21 cellular contexts compared by ENCODE assay signal in the genomic region with DNA sequence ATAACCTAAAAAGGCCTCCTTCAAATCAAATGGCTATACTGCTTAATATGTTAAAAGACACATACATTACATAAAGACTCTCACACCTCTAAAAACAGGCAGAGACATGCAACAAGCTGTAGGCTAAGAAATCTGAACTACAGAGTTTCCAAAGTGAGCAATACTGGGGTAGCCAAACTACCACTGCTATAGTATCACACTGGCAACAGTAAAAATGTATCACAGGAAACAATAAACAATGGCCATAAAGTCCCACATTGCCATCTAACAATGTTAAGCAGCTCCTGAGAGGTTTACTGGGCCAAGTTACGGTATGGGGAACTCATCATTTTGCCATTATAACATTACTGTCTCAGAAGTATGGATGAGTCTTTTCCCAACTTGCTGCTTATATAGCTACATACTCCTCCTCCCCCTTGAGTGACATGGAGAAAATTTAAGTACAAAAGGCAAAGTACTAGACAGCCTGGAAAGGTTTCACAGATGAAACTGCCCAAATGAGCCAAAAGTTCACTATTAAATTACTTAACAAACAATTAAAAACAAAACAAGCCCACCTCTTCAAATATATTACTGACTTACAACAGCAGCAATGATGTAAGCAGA. TPM values are rescaled to one million over a fixed set of nuclear protein-coding genes. Genes with fewer than 3 reads are reported as not detected.
DNase-seq lines count a peak whose midpoint lies in the region; ATAC-seq, FAIRE-seq and TF ChIP-seq lines count a peak whose summit lies in the region.
"Had no signal": no experiment of that assay in that cellular context is flagged by ENCODE, and none has a peak within 500 bp of the region (broad histone marks: within the 10 kb centered on the region; RNA-seq: fewer than 3 reads in every experiment).

No MANE protein-coding gene starts in this region.

- H3K4me2 ChIP-seq in GM23338 (no peak overlapping the region), endothelial cell of umbilical vein (ENCODE audit: insufficient read depth, low read length) (no peak overlapping the region), MM.1S (ENCODE audit: low read depth, low read length) (no peak overlapping the region)

- dilution Hi-C loops in endothelial cell of umbilical vein (cut with MboI; ENCODE audit: extremely low pct_ligation_motif_present, low sequenced_read_pairs), result no loop called here

- H3K79me2 ChIP-seq in GM23338 (replicated peaks; ENCODE audit: insufficient read depth) (peaks cover 8% of the 10 kb centered on the region; the same call in 1 of the 2 replicates), endothelial cell of umbilical vein (ENCODE audit: control insufficient read depth, insufficient read depth, low read length) (peaks cover 25% of the 10 kb centered on the region), MM.1S (ENCODE audit: low read length) (peaks cover 34% of the 10 kb centered on the region)

- no peak overlapping the region for H2AFZ ChIP-seq in GM23338
- H2AFZ ChIP-seq in endothelial cell of umbilical vein (ENCODE audit: low read depth, low read length), result no peak overlapping the region
- no peak overlapping the region for H2AFZ ChIP-seq in MM.1S (ENCODE audit: low read length)

- no peaks in the 10 kb centered on the region for H3F3A ChIP-seq in GM23338 (replicated peaks; ENCODE audit: low read depth)
- no peaks in the 10 kb centered on the region for H3F3A ChIP-seq in MM.1S (ENCODE audit: insufficient read depth, low read length)

- TF ChIP-seq CTCF in GM23338 (conservative IDR thresholded peaks at IDR 0.05; ENCODE audit: low read depth in 2 of 2), result no peak
- TF ChIP-seq CTCF in RWPE2 (IDR thresholded peaks at IDR 0.05; ENCODE audit: poor library complexity, severe bottlenecking), result no peak
- no peak for TF ChIP-seq CTCF in endothelial cell of umbilical vein (IDR thresholded peaks at IDR 0.05; ENCODE audit: extremely low read depth in 1 of 2, insufficient read depth in 1 of 2, low read depth in 1 of 2, low read length in 2 of 2)
- no peak for TF ChIP-seq CTCF in MM.1S (IDR thresholded peaks at IDR 0.05; ENCODE audit: low read length)
- TF ChIP-seq CTCF in mesothelial cell of epicardium (IDR thresholded peaks at IDR 0.05; ENCODE audit: unreplicated experiment), result no peak

- intact Hi-C loops in endothelial cell of umbilical vein (cut with micrococcal nuclease), result no loop called here
- intact Hi-C loops in left ventricle myocardium superior (cut with micrococcal nuclease), result no loop called here

- CTCF ChIA-PET in endothelial cell of umbilical vein (lab: Charles Lee), result interaction anchor here (1.0 to 2.6 kb wide), 6 partner anchors 10 to 30 kb away, joined by 3 to 7 read pairs (median 4); no protein-coding TSS in a partner anchor

- H3K4me3 ChIP-seq in GM23338 (no peak overlapping the region), RWPE2 (ENCODE audit: severe bottlenecking) (no peak overlapping the region), endothelial cell of umbilical vein (replicated peaks in 1 of 3; ENCODE audit: insufficient read depth in 1 of 3, low read depth in 1 of 3, low read length in 3 of 3) (no peak overlapping the region), MM.1S (ENCODE audit: low read length) (no peak overlapping the region)
- H3K4me3 ChIP-seq: lung, thyroid gland had no signal

- H3K27me3 ChIP-seq in GM23338 (ENCODE audit: insufficient read depth), result no peaks in the 10 kb centered on the region
- H3K27me3 ChIP-seq in RWPE2 (ENCODE audit: insufficient read depth, poor library complexity, severe bottlenecking), result no peaks in the 10 kb centered on the region
- H3K27me3 ChIP-seq in endothelial cell of umbilical vein (ENCODE audit: control insufficient read depth in 2 of 2, insufficient read depth in 2 of 2, low read length in 2 of 2), result no peaks in the 10 kb centered on the region
- no peaks in the 10 kb centered on the region for H3K27me3 ChIP-seq in MM.1S (replicated peaks; ENCODE audit: insufficient read depth, low read length)
- H3K27me3 ChIP-seq: thyroid gland had no signal

- DNase-seq in GM23338 (ENCODE audit: low spot score), result no peak
- no peak for DNase-seq in RWPE2 (ENCODE audit: low spot score)
- peak; percentile 56 for DNase-seq in endothelial cell of umbilical vein (ENCODE audit: low read depth, low spot score)
- DNase-seq in naive thymus-derived CD8-positive, alpha-beta T cell, result no peak
- DNase-seq in left ventricle myocardium superior, result no peak
- DNase-seq in MM.1S, result no peak
- DNase-seq in mesothelial cell of epicardium (ENCODE audit: low spot score in 2 of 2, unreplicated experiment in 2 of 2), result no peak
- DNase-seq: activated B cell treated with CpG ODN at 0.5 μM for 24 hours; activated CD4-positive, alpha-beta memory T cell treated with anti-CD3 and anti-CD28 coated beads for 36 hours; activated gamma-delta T cell treated with Interleukin-2 at 50 U/mL for 16 hours; hypothalamus; NCI-H1105; NCI-H2081 treated with DMSO at 0.1 percent for 48 hours; NCI-H446 treated with DMSO at 0.1 percent for 48 hours; stimulated activated CD4-positive, alpha-beta T cell treated with anti-CD3 and anti-CD28 coated beads, Interleukin-4, amount 100 ng/mL, for 24 hours; stimulated activated naive CD8-positive, alpha-beta T cell treated with anti-CD3 and anti-CD28 coated beads, Interleukin-15, Interleukin-2, amounts not matched to agents 100 U/mL and 50 U/mL, for 24 hours; thyroid gland had no signal

- H4K20me1 ChIP-seq in GM23338 (replicated peaks; ENCODE audit: insufficient read depth) (no peaks in the 10 kb centered on the region; the same call in 1 of the 2 replicates), endothelial cell of umbilical vein (replicated peaks; ENCODE audit: control insufficient read depth, extremely low read depth, insufficient read depth, low read length) (no peaks in the 10 kb centered on the region), MM.1S (ENCODE audit: insufficient read depth, low read length) (0 out of 2 replicates have a peak, but pooled peaks cover 3% of the 10 kb centered on the region)

- BruUV-seq in endothelial cell of umbilical vein (replicated peaks; lab: Mats Ljungman, UMichigan), result no TSS peak

- peaks cover 4% of the 10 kb centered on the region; the same call in 1 of the 3 replicates for H3K9me3 Mint-ChIP-seq in GM23338
- H3K9me3 Mint-ChIP-seq in naive thymus-derived CD8-positive, alpha-beta T cell, result peaks cover 0 to 3% (median 0%) of the 10 kb centered on the region in 9 donors
- H3K9me3 Mint-ChIP-seq in mesothelial cell of epicardium, result peaks cover 5% of the 10 kb centered on the region
- H3K9me3 Mint-ChIP-seq: activated B cell treated with CpG ODN at 0.5 μM for 24 hours; activated CD4-positive, alpha-beta memory T cell treated with anti-CD3 and anti-CD28 coated beads for 36 hours had no signal

- H3K9ac ChIP-seq in endothelial cell of umbilical vein (replicated peaks; ENCODE audit: extremely low read depth, insufficient read depth, low read length) (no peak overlapping the region), MM.1S (ENCODE audit: low read length) (no peak overlapping the region)

- no peaks in the 10 kb centered on the region for H3K9me2 ChIP-seq in GM23338 (ENCODE audit: insufficient read depth)
- H3K9me2 ChIP-seq in MM.1S (replicated peaks; ENCODE audit: insufficient read depth, low read length), result no peaks in the 10 kb centered on the region

- H3K36me3 ChIP-seq in GM23338 (ENCODE audit: insufficient read depth) (no peaks in the 10 kb centered on the region), RWPE2 (ENCODE audit: low read depth) (peaks cover 39% of the 10 kb centered on the region), endothelial cell of umbilical vein (ENCODE audit: control insufficient read depth in 2 of 2, extremely low read depth in 1 of 2, insufficient read depth in 2 of 2, low read length in 2 of 2) (peaks cover 0 to 8% of the 10 kb centered on the region in 2 experiments), MM.1S (replicated peaks; ENCODE audit: insufficient read depth, low read length) (peaks cover 7% of the 10 kb centered on the region; the same call in 1 of the 2 replicates)

- H3K9me1 ChIP-seq in endothelial cell of umbilical vein (replicated peaks; ENCODE audit: control insufficient read depth, extremely low read depth, insufficient read depth, low read length), result no peaks in the 10 kb centered on the region

- POLR2A ChIA-PET in endothelial cell of umbilical vein (lab: Charles Lee), result interaction anchor here (0.6 kb wide), 1 partner anchor 840 kb away, joined by 3 read pairs; no protein-coding TSS in a partner anchor
- POLR2A ChIA-PET in naive thymus-derived CD8-positive, alpha-beta T cell (lab: Charles Lee), result no interaction called here

- H3K9me3 ChIP-seq in RWPE2 (ENCODE audit: severe bottlenecking), result no peaks in the 10 kb centered on the region
- H3K9me3 ChIP-seq in endothelial cell of umbilical vein (replicated peaks; ENCODE audit: control insufficient read depth, insufficient read depth, low read length), result no peaks in the 10 kb centered on the region
- H3K9me3 ChIP-seq in MM.1S (replicated peaks; ENCODE audit: insufficient read depth, low read length), result no peaks in the 10 kb centered on the region
- H3K9me3 ChIP-seq: thyroid gland had no signal

- H3K4me1 Mint-ChIP-seq in GM23338 (peaks cover 24% of the 10 kb centered on the region), mesothelial cell of epicardium (no peaks in the 10 kb centered on the region)
- peaks cover 9 to 31% (median 27%) of the 10 kb centered on the region in 4 donors for H3K4me1 Mint-ChIP-seq in naive thymus-derived CD8-positive, alpha-beta T cell
- H3K4me1 Mint-ChIP-seq: activated B cell treated with CpG ODN at 0.5 μM for 24 hours, CD14-positive monocyte had no signal

- H3K36me3 Mint-ChIP-seq in GM23338 (ENCODE audit: low read depth) (peaks cover 10% of the 10 kb centered on the region), mesothelial cell of epicardium (peaks cover 17% of the 10 kb centered on the region)
- H3K36me3 Mint-ChIP-seq in naive thymus-derived CD8-positive, alpha-beta T cell, result peaks cover 8 to 59% (median 31%) of the 10 kb centered on the region in 3 donors

- H3K27me3 Mint-ChIP-seq in GM23338 (ENCODE audit: insufficient read depth, low read depth, poor library complexity), result no peaks in the 10 kb centered on the region
- no peaks in the 10 kb centered on the region for H3K27me3 Mint-ChIP-seq in naive thymus-derived CD8-positive, alpha-beta T cell
- H3K27me3 Mint-ChIP-seq in mesothelial cell of epicardium (ENCODE audit: low read depth), result no peaks in the 10 kb centered on the region
- H3K27me3 Mint-ChIP-seq: activated B cell treated with CpG ODN at 0.5 μM for 24 hours; activated CD4-positive, alpha-beta memory T cell treated with anti-CD3 and anti-CD28 coated beads for 36 hours had no signal

- H3K27ac Mint-ChIP-seq in GM23338 (peak overlapping the region; percentile 71), mesothelial cell of epicardium (no peak overlapping the region)
- peak overlapping the region in 7 of 10 donors; percentile 10 to 75 (median 46) for H3K27ac Mint-ChIP-seq in naive thymus-derived CD8-positive, alpha-beta T cell
- H3K27ac Mint-ChIP-seq: activated B cell treated with CpG ODN at 0.5 μM for 24 hours; activated CD4-positive, alpha-beta memory T cell treated with anti-CD3 and anti-CD28 coated beads for 36 hours had no signal

- 0 out of 2 replicates have a peak overlapping the region, but pooled peaks have one; percentile 21 for H3K27ac ChIP-seq in GM23338 (ENCODE audit: low read depth)
- no peak overlapping the region for H3K27ac ChIP-seq in RWPE2 (ENCODE audit: poor library complexity, severe bottlenecking)
- H3K27ac ChIP-seq in endothelial cell of umbilical vein (ENCODE audit: insufficient read depth, low read depth, low read length), result no peak overlapping the region
- H3K27ac ChIP-seq in MM.1S (ENCODE audit: low read length), result no peak overlapping the region
- H3K27ac ChIP-seq: thyroid gland had no signal

- peak; percentile 64 for FAIRE-seq in endothelial cell of umbilical vein (lab: Jason Lieb, UNC)
- FAIRE-seq: GM19239 had no signal

- H3K4me3 Mint-ChIP-seq in GM23338, result no peak overlapping the region
- no peak overlapping the region for H3K4me3 Mint-ChIP-seq in naive thymus-derived CD8-positive, alpha-beta T cell
- H3K4me3 Mint-ChIP-seq in mesothelial cell of epicardium, result no peak overlapping the region
- H3K4me3 Mint-ChIP-seq: activated B cell treated with CpG ODN at 0.5 μM for 24 hours; activated CD4-positive, alpha-beta memory T cell treated with anti-CD3 and anti-CD28 coated beads for 36 hours; CD14-positive monocyte had no signal

- TF ChIP-seq POLR2A in endothelial cell of umbilical vein (IDR thresholded peaks at IDR 0.05; ENCODE audit: low read depth, low read length), result no peak

- H3K4me1 ChIP-seq in GM23338 (ENCODE audit: insufficient read depth) (peaks cover 18% of the 10 kb centered on the region), RWPE2 (ENCODE audit: insufficient read depth, poor library complexity, severe bottlenecking) (peaks cover 4% of the 10 kb centered on the region), endothelial cell of umbilical vein (ENCODE audit: control insufficient read depth, extremely low read depth, insufficient read depth, low read length) (peaks cover 3% of the 10 kb centered on the region), MM.1S (ENCODE audit: low read length) (no peaks in the 10 kb centered on the region)
- H3K4me1 ChIP-seq: thyroid gland had no signal

- ATAC-seq in GM23338 (no peak), RWPE2 (ENCODE audit: low read depth) (peak; percentile 36; the same call in 1 of the 3 replicates), left ventricle myocardium superior (no peak), GM18868 (IDR thresholded peaks at IDR 0.05; ENCODE audit: unreplicated experiment) (no peak)
- no peak for ATAC-seq in naive thymus-derived CD8-positive, alpha-beta T cell
- ATAC-seq: stimulated activated naive CD8-positive, alpha-beta T cell treated with anti-CD3 and anti-CD28 coated beads, Interleukin-15, Interleukin-2, amounts not matched to agents 100 U/mL and 50 U/mL, for 24 hours had no signal

RNA-seq across cellular contexts. Expression of gene SS18, which starts 50.3 kb away (rescaled TPM):
- 139 and 148 TPM in 2 replicates for total RNA-seq in GM23338 (2014; rRNA removed; shearing (Covaris generic))
- 33.4 and 41.3 TPM in 2 replicates for polyA plus RNA-seq in GM23338 (2016; fragmentation: Nextera tagmentation; extraction: Ambion mirVana)
- total RNA-seq in endothelial cell of umbilical vein, result 68.4 TPM in 2 replicates
- 124 and 204 TPM in 2 replicates for polyA plus RNA-seq in endothelial cell of umbilical vein
- 73.7 and 85.0 TPM in 2 replicates for polyA plus RNA-seq in endothelial cell of umbilical vein (2011; cell fraction: cytosol; rRNA removed)
- 337 and 478 TPM in 2 replicates for polyA plus RNA-seq in endothelial cell of umbilical vein (2011; cell fraction: nucleus; rRNA removed)
- polyA plus RNA-seq in endothelial cell of umbilical vein (2012), result 44.0 and 54.1 TPM in 2 replicates
- polyA minus RNA-seq in endothelial cell of umbilical vein, result 245 and 263 TPM in 2 replicates
- 140 TPM for polyA minus RNA-seq in endothelial cell of umbilical vein (2011; cell fraction: cytosol; rRNA and poly(A)+ RNA removed)
- polyA minus RNA-seq in endothelial cell of umbilical vein (2011; cell fraction: nucleus; rRNA and poly(A)+ RNA removed), result 324 and 437 TPM in 2 replicates
- 10 to 100 TPM; 83.7 to 85.7 TPM for total RNA-seq in naive thymus-derived CD8-positive, alpha-beta T cell
- 10 to 100 TPM; 28.3 to 36.4 (median 29.8) TPM for polyA plus RNA-seq in naive thymus-derived CD8-positive, alpha-beta T cell
- 30.3 TPM for total RNA-seq in left ventricle myocardium superior
- 95.2 to 98.2 TPM (median 97.9 TPM) in 3 replicates for total RNA-seq in mesothelial cell of epicardium
